ENCODE assay signal across 9 cellular contexts in genomic region chr1:212561501-212561931, GRCh38. TPM values are rescaled to one million over a fixed set of nuclear protein-coding genes. Genes with fewer than 3 reads are reported as not detected.
A peak's percentile ranks its signal among the peaks of the same experiment; 100 is the strongest.
DNase-seq lines count a peak whose midpoint lies in the region; ATAC-seq and TF ChIP-seq lines count a peak whose summit lies in the region.
"Had no signal": no experiment of that assay in that cellular context is flagged by ENCODE, and none has a peak within 500 bp of the region (broad histone marks: within the 10 kb centered on the region; RNA-seq: fewer than 3 reads in every experiment).

No MANE protein-coding gene starts in this region.

- no peak for ATAC-seq in T-helper 17 cell

- DNase-seq in HCEC 1CT = peak; percentile 27
- peak; percentile 66 to 81 (median 72) for DNase-seq in adrenal gland
- peak; percentile 53 for DNase-seq in glomerular visceral epithelial cell (ENCODE audit: extremely low spot score)
- DNase-seq in NCI-H1092 (lab: John Stamatoyannopoulos, UW) = no peak
- DNase-seq in CD8-positive, alpha-beta memory T cell = no peak
- no peak for DNase-seq in ovary
- DNase-seq in T-helper 17 cell = no peak
- DNase-seq: retina had no signal

- no peaks in the 10 kb centered on the region for H3K9me3 ChIP-seq in adrenal gland (replicated peaks in 1 of 3)
- peaks cover 0 to 6% (median 0%) of the 10 kb centered on the region in 5 donors for H3K9me3 ChIP-seq in subcutaneous abdominal adipose tissue (ENCODE audit: control insufficient read depth in 5 of 5, low read length in 5 of 5)
- no peaks in the 10 kb centered on the region for H3K9me3 ChIP-seq in CD8-positive, alpha-beta memory T cell (ENCODE audit: low read length)
- no peaks in the 10 kb centered on the region for H3K9me3 ChIP-seq in ovary
- no peaks in the 10 kb centered on the region for H3K9me3 ChIP-seq in T-helper 17 cell (ENCODE audit: control insufficient read depth, low read length, poor library complexity, severe bottlenecking)

- H3K36me3 ChIP-seq in adrenal gland (replicated peaks in 1 of 2) (no peaks in the 10 kb centered on the region), subcutaneous abdominal adipose tissue (ENCODE audit: control insufficient read depth in 5 of 5, insufficient read depth in 5 of 5, low read length in 5 of 5) (no peaks in the 10 kb centered on the region), ovary (no peaks in the 10 kb centered on the region)
- no peaks in the 10 kb centered on the region for H3K36me3 ChIP-seq in CD8-positive, alpha-beta memory T cell (ENCODE audit: insufficient read depth, low read length)

- H3K36me3 Mint-ChIP-seq in CD8-positive, alpha-beta memory T cell = peaks cover 0 to 2% (median 0%) of the 10 kb centered on the region in 3 donors
- no peaks in the 10 kb centered on the region for H3K36me3 Mint-ChIP-seq in T-helper 17 cell (ENCODE audit: low read depth)

- TF ChIP-seq CTCF in adrenal gland (IDR thresholded peaks at IDR 0.05) (no peak), ovary (IDR thresholded peaks at IDR 0.05) (no peak)

- H3K9ac ChIP-seq in subcutaneous abdominal adipose tissue (ENCODE audit: low read length in 5 of 5) = peak overlapping the region in 2 of 5 donors; percentile 10 to 28

- peaks cover 0 to 4% (median 0%) of the 10 kb centered on the region in 5 donors for H3K9me3 Mint-ChIP-seq in CD8-positive, alpha-beta memory T cell

- H3K27ac Mint-ChIP-seq in CD8-positive, alpha-beta memory T cell = peak overlapping the region in 2 of 8 donors; percentile 20 to 55
- H3K27ac Mint-ChIP-seq in T-helper 17 cell = no peak overlapping the region

- POLR2A ChIA-PET in CD8-positive, alpha-beta memory T cell (lab: Charles Lee) = no interaction called here

- no peak for TF ChIP-seq EP300 in ovary (IDR thresholded peaks at IDR 0.05)

- peak in 1 of 2 donors; percentile 43 for TF ChIP-seq POLR2A in adrenal gland (IDR thresholded peaks at IDR 0.05)
- TF ChIP-seq POLR2A in ovary (IDR thresholded peaks at IDR 0.05) = no peak

- H3K4me1 Mint-ChIP-seq in CD8-positive, alpha-beta memory T cell = peaks cover 13 to 19% (median 17%) of the 10 kb centered on the region in 3 donors
- peaks cover 11% of the 10 kb centered on the region for H3K4me1 Mint-ChIP-seq in T-helper 17 cell

- H3K4me1 ChIP-seq in adrenal gland (replicated peaks in 1 of 2) = peaks cover 0 to 10% of the 10 kb centered on the region in 2 donors
- H3K4me1 ChIP-seq in subcutaneous abdominal adipose tissue (ENCODE audit: control insufficient read depth in 5 of 5, insufficient read depth in 5 of 5, low read length in 5 of 5) = peaks cover 0 to 23% (median 16%) of the 10 kb centered on the region in 5 donors
- H3K4me1 ChIP-seq in CD8-positive, alpha-beta memory T cell (ENCODE audit: insufficient read depth, low read length) = peaks cover 10% of the 10 kb centered on the region
- H3K4me1 ChIP-seq in ovary (ENCODE audit: insufficient read depth) = peaks cover 3% of the 10 kb centered on the region

- H3K4me3 ChIP-seq in adrenal gland (no peak overlapping the region), subcutaneous abdominal adipose tissue (ENCODE audit: low read depth in 1 of 5, low read length in 5 of 5) (no peak overlapping the region), ovary (no peak overlapping the region)
- H3K4me3 ChIP-seq in CD8-positive, alpha-beta memory T cell (ENCODE audit: low read length) = no peak overlapping the region

- intact Hi-C loops in adrenal gland (cut with DNase I) = loop anchor here in 1 of 2 donors (5.0 kb wide), 1 partner anchor 46 kb away; the partner anchor contains the start of gene ATF3
- intact Hi-C loops in ovary (cut with DNase I) = loop anchor here in 1 of 4 donors (5.0 kb wide), 1 partner anchor 46 kb away; the partner anchor contains the start of gene ATF3

- 32 to 41% (median 37%) methylated on average over 5 of the region's 5 CpGs for WGBS in adrenal gland, 4 donors
- WGBS in ovary, 3 donors = 48 to 61% (median 55%) methylated on average over 5 of the region's 5 CpGs

- H3K27me3 ChIP-seq in adrenal gland (no peaks in the 10 kb centered on the region), subcutaneous abdominal adipose tissue (ENCODE audit: control insufficient read depth in 5 of 5, insufficient read depth in 4 of 5, low read length in 5 of 5) (no peaks in the 10 kb centered on the region), ovary (no peaks in the 10 kb centered on the region)
- H3K27me3 ChIP-seq in CD8-positive, alpha-beta memory T cell (ENCODE audit: insufficient read depth, low read length, poor library complexity, severe bottlenecking) = no peaks in the 10 kb centered on the region

- peak overlapping the region in 1 of 7 donors; percentile 69 for H3K4me3 Mint-ChIP-seq in CD8-positive, alpha-beta memory T cell
- no peak overlapping the region for H3K4me3 Mint-ChIP-seq in T-helper 17 cell

- CTCF ChIA-PET in CD8-positive, alpha-beta memory T cell (lab: Charles Lee) = no interaction called here

- no peaks in the 10 kb centered on the region for H3K27me3 Mint-ChIP-seq in CD8-positive, alpha-beta memory T cell
- no peaks in the 10 kb centered on the region for H3K27me3 Mint-ChIP-seq in T-helper 17 cell

- peak overlapping the region in 4 of 5 donors; percentile 62 to 94 (median 81) for H3K27ac ChIP-seq in adrenal gland
- H3K27ac ChIP-seq in subcutaneous abdominal adipose tissue (ENCODE audit: low read depth, low read length) = peak overlapping the region; percentile 25
- no peak overlapping the region for H3K27ac ChIP-seq in CD8-positive, alpha-beta memory T cell (ENCODE audit: low read depth, low read length)
- no peak overlapping the region for H3K27ac ChIP-seq in ovary

RNA-seq across cellular contexts. Expression of gene ATF3, which starts 47.0 kb away (rescaled TPM):
- 10 to 100 TPM in 3 of 8 donors, 1 to 10 TPM in 5; 3.6 to 13.4 (median 8.1) TPM for total RNA-seq in adrenal gland
- 10 to 100 TPM; 13.4 to 19.7 (median 14.5) TPM for polyA plus RNA-seq in adrenal gland
- total RNA-seq in CD8-positive, alpha-beta memory T cell = 10 to 100 TPM; 58.8 to 59.0 TPM
- not detected for polyA plus RNA-seq in CD8-positive, alpha-beta memory T cell
- total RNA-seq in ovary = 100 to 1,000 TPM in 1 of 7 donors, 10 to 100 TPM in 3, 1 to 10 TPM in 3; 2.9 to 132 (median 19.4) TPM
- 10 to 100 TPM in 1 of 2 donors, 1 to 10 TPM in 1; 5.1 to 29.2 TPM for polyA plus RNA-seq in ovary
- 10 to 100 TPM; 53.0 to 72.5 TPM for total RNA-seq in T-helper 17 cell

Comparison
In these comparisons a context has a peak if more than half of its experiments do, and no peak if none do; other contexts are left out.
1. DNase-seq: peak in HCEC 1CT (single experiment), adrenal gland (7 of 7) and glomerular visceral epithelial cell (single experiment); none in NCI-H1092 (single experiment), CD8-positive, alpha-beta memory T cell (0 of 5), ovary (0 of 5) and T-helper 17 cell (0 of 3).
2. H3K27ac ChIP-seq: peak in adrenal gland (4 of 5) and subcutaneous abdominal adipose tissue (single experiment); none in CD8-positive, alpha-beta memory T cell (single experiment) and ovary (0 of 2).